In the genomic region with DNA sequence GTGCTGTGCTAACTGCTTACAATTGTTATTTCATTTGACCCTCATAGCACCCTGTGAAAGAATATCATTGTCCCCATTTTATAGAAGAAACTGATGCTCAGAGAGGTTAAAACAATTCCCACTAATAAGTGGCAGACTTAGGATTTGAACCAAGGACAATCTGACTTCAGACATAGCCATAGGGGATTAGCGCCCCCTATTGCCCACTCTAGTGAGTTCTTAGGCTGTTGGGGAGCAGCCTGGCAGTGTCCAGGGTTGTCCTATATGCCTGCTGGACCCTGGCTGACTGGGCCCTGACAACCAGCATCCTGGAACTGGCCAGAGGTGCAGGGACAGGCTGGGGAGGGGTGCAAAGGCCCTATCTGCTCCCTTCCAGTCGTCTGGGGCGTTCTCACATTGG, we compare ENCODE assay signal across 9 cellular contexts. TPM values are rescaled to one million over a fixed set of nuclear protein-coding genes. Genes with fewer than 3 reads are reported as not detected.
DNase-seq lines count a peak whose midpoint lies in the region; ATAC-seq and TF ChIP-seq lines count a peak whose summit lies in the region.
"Had no signal": no experiment of that assay in that cellular context is flagged by ENCODE, and none has a peak within 500 bp of the region (broad histone marks: within the 10 kb centered on the region; RNA-seq: fewer than 3 reads in every experiment).

No MANE protein-coding gene starts in this region.

- no peaks in the 10 kb centered on the region for H3K27me3 ChIP-seq in Karpas-422 (ENCODE audit: low read length)

- no peak overlapping the region for H2AFZ ChIP-seq in Karpas-422 (ENCODE audit: low read length)

- H3K79me2 ChIP-seq in Karpas-422 (ENCODE audit: low read length): no peaks in the 10 kb centered on the region

- no peak overlapping the region for H3K4me3 ChIP-seq in Karpas-422 (ENCODE audit: low read length)

- H3K4me3 Mint-ChIP-seq in neural crest cell: no peak overlapping the region

- no peaks in the 10 kb centered on the region for H4K20me1 ChIP-seq in Karpas-422 (ENCODE audit: insufficient read depth, low read depth, low read length)

- no peaks in the 10 kb centered on the region for H3K36me3 ChIP-seq in Karpas-422 (ENCODE audit: insufficient read depth, low read length)

- no peak for ATAC-seq in GM21367 (IDR thresholded peaks at IDR 0.05; ENCODE audit: unreplicated experiment)
- ATAC-seq in activated CD4-positive, CD25-positive, alpha-beta regulatory T cell treated with anti-CD3 and anti-CD28 coated beads, Interleukin-2, amount 50 U/mL, for 24 hours: no peak

- no peak overlapping the region for H3K27ac ChIP-seq in Karpas-422 (ENCODE audit: low read length)

- H3K4me1 ChIP-seq in Karpas-422 (ENCODE audit: low read length): peaks cover 55% of the 10 kb centered on the region

- H3K36me3 Mint-ChIP-seq in neural crest cell (ENCODE audit: low read depth): no peaks in the 10 kb centered on the region

- peak; percentile 50 for TF ChIP-seq CTCF in neural crest cell (conservative IDR thresholded peaks at IDR 0.05)

- no peaks in the 10 kb centered on the region for H3K9me3 Mint-ChIP-seq in neural crest cell

- H3K4me1 Mint-ChIP-seq in neural crest cell: peaks cover 4% of the 10 kb centered on the region

- no peak overlapping the region for H3K27ac Mint-ChIP-seq in neural crest cell (ENCODE audit: unreplicated experiment)

- no peak overlapping the region for H3K9ac ChIP-seq in Karpas-422 (ENCODE audit: low read length)

- peak; percentile 51 for DNase-seq in activated CD4-positive, alpha-beta T cell treated with anti-CD3 and anti-CD28 coated beads for 48 hours
- DNase-seq in activated CD4-positive, alpha-beta T cell treated with anti-CD3 and anti-CD28 coated beads for 1 hour: no peak
- DNase-seq in Karpas-422 (peak; percentile 80), amniotic stem cell (lab: John Stamatoyannopoulos, UW) (peak; percentile 4), neural crest cell (ENCODE audit: low read depth, low spot score) (peak; percentile 29), occipital lobe (lab: John Stamatoyannopoulos, UW) (no peak)
- DNase-seq: DMS79 treated with DMSO at 0.1 percent for 48 hours had no signal

- no peaks in the 10 kb centered on the region for H3K9me2 ChIP-seq in Karpas-422 (replicated peaks; ENCODE audit: insufficient read depth, low read length)

- no peak overlapping the region for H3K4me2 ChIP-seq in Karpas-422 (ENCODE audit: low read depth, low read length, poor library complexity, severe bottlenecking)

- H3K9me3 ChIP-seq in Karpas-422 (ENCODE audit: low read length): no peaks in the 10 kb centered on the region

- H3K27me3 Mint-ChIP-seq in neural crest cell (ENCODE audit: low read depth): no peaks in the 10 kb centered on the region

RNA-seq across cellular contexts. Expression of a gene that starts 15.4 kb away (rescaled TPM):
- 7.6 and 22.2 TPM in 2 replicates for total RNA-seq in Karpas-422 (2014; rRNA removed; shearing (Covaris generic); ENCODE audit: low replicate concordance)
- total RNA-seq in neural crest cell: 31.9 and 32.1 TPM in 2 replicates
- total RNA-seq in occipital lobe: 18.7 TPM

RNA-seq across cellular contexts. Expression of a gene that starts 15.7 kb away (rescaled TPM):
- total RNA-seq in Karpas-422 (2014; rRNA removed; shearing (Covaris generic); ENCODE audit: low replicate concordance): 23.3 and 30.3 TPM in 2 replicates
- total RNA-seq in neural crest cell: 17.0 and 17.4 TPM in 2 replicates
- total RNA-seq in occipital lobe: 16.4 TPM

Comparison
In these comparisons a context has a peak if more than half of its experiments do, and no peak if none do; other contexts are left out.
1. DNase-seq: peak in activated CD4-positive, alpha-beta T cell treated with anti-CD3 and anti-CD28 coated beads for 48 hours (single experiment), Karpas-422 (single experiment), amniotic stem cell (single experiment) and neural crest cell (single experiment); none in activated CD4-positive, alpha-beta T cell treated with anti-CD3 and anti-CD28 coated beads for 1 hour (single experiment) and occipital lobe (single experiment).